In genomic region chr17:63440770-63441335, GRCh38 we compare ENCODE assay signal across 11 cellular contexts. TPM values are rescaled to one million over a fixed set of nuclear protein-coding genes. Genes with fewer than 3 reads are reported as not detected.
DNase-seq lines count a peak whose midpoint lies in the region; ATAC-seq and TF ChIP-seq lines count a peak whose summit lies in the region.
"Had no signal": no experiment of that assay in that cellular context is flagged by ENCODE, and none has a peak within 500 bp of the region (broad histone marks: within the 10 kb centered on the region; RNA-seq: fewer than 3 reads in every experiment).

No MANE protein-coding gene starts in this region.

- H3K9me3 Mint-ChIP-seq in CD4-positive, CD25-positive, alpha-beta regulatory T cell, result no peaks in the 10 kb centered on the region

- CTCF ChIA-PET in IMR-90 (lab: Yijun Ruan, JAX), result no interaction called here
- CTCF ChIA-PET in HEK293T (lab: Yijun Ruan, JAX), result no interaction called here

- no peak overlapping the region for H3K27ac ChIP-seq in CD4-positive, CD25-positive, alpha-beta regulatory T cell (ENCODE audit: insufficient read depth, low read length, poor library complexity, severe bottlenecking)
- H3K27ac ChIP-seq in IMR-90 (ENCODE audit: insufficient read depth, low read length), result no peak overlapping the region
- H3K27ac ChIP-seq in colonic mucosa, result peak overlapping the region; percentile 42
- peak overlapping the region; percentile 98 for H3K27ac ChIP-seq in parathyroid adenoma

- H4K20me1 ChIP-seq in IMR-90 (ENCODE audit: insufficient read depth, low read length), result no peaks in the 10 kb centered on the region

- H3K27ac Mint-ChIP-seq in CD4-positive, CD25-positive, alpha-beta regulatory T cell, result peak overlapping the region in 2 of 3 donors; percentile 25 to 69

- no peak overlapping the region for H2BK20ac ChIP-seq in IMR-90 (ENCODE audit: low read depth, low read length)

- H3K9ac ChIP-seq in IMR-90 (ENCODE audit: low read depth, low read length) (no peak overlapping the region), colonic mucosa (ENCODE audit: low read depth in 2 of 2, low read length in 2 of 2) (peak overlapping the region in 1 of 2 donors; percentile 24), parathyroid adenoma (peak overlapping the region; percentile 49)

- H4K5ac ChIP-seq in IMR-90 (ENCODE audit: low read depth, low read length), result no peak overlapping the region

- TF ChIP-seq POLR2A in IMR-90 (IDR thresholded peaks at IDR 0.05; ENCODE audit: low read depth, low read length), result no peak

- no peak overlapping the region for H2BK5ac ChIP-seq in IMR-90 (ENCODE audit: low read depth, low read length, poor library complexity, severe bottlenecking)

- H3K4me1 Mint-ChIP-seq in CD4-positive, CD25-positive, alpha-beta regulatory T cell, result peaks cover 5 to 27% (median 9%) of the 10 kb centered on the region in 4 donors

- no peaks in the 10 kb centered on the region; the same call in 1 of the 2 replicates for H3K9me1 ChIP-seq in IMR-90 (ENCODE audit: insufficient read depth, low read length)

- in situ Hi-C loops in IMR-90 (cut with MboI; ENCODE audit: low sequenced_read_pairs), result no loop called here

- peaks cover 14% of the 10 kb centered on the region for H3K4me1 ChIP-seq in CD4-positive, CD25-positive, alpha-beta regulatory T cell (ENCODE audit: control insufficient read depth, insufficient read depth, low read length, poor library complexity, severe bottlenecking)
- no peaks in the 10 kb centered on the region for H3K4me1 ChIP-seq in IMR-90 (ENCODE audit: control insufficient read depth, insufficient read depth, low read length)
- H3K4me1 ChIP-seq in colonic mucosa, result no peaks in the 10 kb centered on the region
- H3K4me1 ChIP-seq in parathyroid adenoma, result peaks cover 82% of the 10 kb centered on the region

- no peak overlapping the region for H3K4me3 Mint-ChIP-seq in CD4-positive, CD25-positive, alpha-beta regulatory T cell

- no peaks in the 10 kb centered on the region for H3K36me3 Mint-ChIP-seq in CD4-positive, CD25-positive, alpha-beta regulatory T cell

- dilution Hi-C loops in IMR-90 (cut with HindIII; ENCODE audit: low sequenced_read_pairs, unreplicated experiment), result no loop called here

- DNase-seq in CD4-positive, CD25-positive, alpha-beta regulatory T cell, result no peak
- no peak for DNase-seq in IMR-90
- DNase-seq in colonic mucosa, result no peak
- DNase-seq in NCI-H82 (lab: John Stamatoyannopoulos, UW), result no peak
- DNase-seq in HEK293T (ENCODE audit: extremely low spot score), result no peak
- DNase-seq: Caco-2, NCI-H446, SW 1271 had no signal

- H3K4me2 ChIP-seq in IMR-90 (ENCODE audit: low read depth, low read length) (no peak overlapping the region), parathyroid adenoma (ENCODE audit: low read length) (peak overlapping the region; percentile 15)

- TF ChIP-seq CTCF in IMR-90 (conservative IDR thresholded peaks at IDR 0.05; ENCODE audit: low read depth, low read length), result no peak
- no peak for TF ChIP-seq CTCF in colonic mucosa (IDR thresholded peaks at IDR 0.05)
- no peak for TF ChIP-seq CTCF in parathyroid adenoma (IDR thresholded peaks at IDR 0.05)

- no peak overlapping the region for H4K91ac ChIP-seq in IMR-90 (ENCODE audit: insufficient read depth, low read depth, low read length)

- H4K8ac ChIP-seq in IMR-90 (ENCODE audit: low read depth in 2 of 2, low read length in 2 of 2), result no peak overlapping the region

- H3K9me3 ChIP-seq in CD4-positive, CD25-positive, alpha-beta regulatory T cell (ENCODE audit: control insufficient read depth in 2 of 2, low read length in 2 of 2), result no peaks in the 10 kb centered on the region
- H3K9me3 ChIP-seq in IMR-90 (ENCODE audit: control insufficient read depth, insufficient read depth, low read length), result no peaks in the 10 kb centered on the region
- H3K9me3 ChIP-seq in colonic mucosa, result no peaks in the 10 kb centered on the region
- H3K9me3 ChIP-seq in parathyroid adenoma (ENCODE audit: control insufficient read depth, low read length), result no peaks in the 10 kb centered on the region
- H3K9me3 ChIP-seq: Caco-2 had no signal

- no peak overlapping the region for H2BK120ac ChIP-seq in IMR-90 (ENCODE audit: low read depth, low read length)

- peaks cover 25% of the 10 kb centered on the region for H3K27me3 Mint-ChIP-seq in CD4-positive, CD25-positive, alpha-beta regulatory T cell

- TF ChIP-seq RAD21 in IMR-90 (IDR thresholded peaks at IDR 0.05; ENCODE audit: low read length), result no peak

- no peak overlapping the region for H3K14ac ChIP-seq in IMR-90 (replicated peaks; ENCODE audit: low read depth, low read length)

- no peaks in the 10 kb centered on the region for H3K36me3 ChIP-seq in CD4-positive, CD25-positive, alpha-beta regulatory T cell (ENCODE audit: control insufficient read depth, insufficient read depth, low read length)
- H3K36me3 ChIP-seq in IMR-90 (ENCODE audit: control insufficient read depth, insufficient read depth, low read length), result no peaks in the 10 kb centered on the region
- H3K36me3 ChIP-seq in colonic mucosa, result no peaks in the 10 kb centered on the region
- no peaks in the 10 kb centered on the region for H3K36me3 ChIP-seq in parathyroid adenoma (ENCODE audit: control insufficient read depth, insufficient read depth, low read length)

- H3K27me3 ChIP-seq in CD4-positive, CD25-positive, alpha-beta regulatory T cell (ENCODE audit: control insufficient read depth, insufficient read depth, low read length), result no peaks in the 10 kb centered on the region
- H3K27me3 ChIP-seq in IMR-90 (ENCODE audit: control insufficient read depth, insufficient read depth, low read length) (no peaks in the 10 kb centered on the region), colonic mucosa (no peaks in the 10 kb centered on the region), parathyroid adenoma (ENCODE audit: control insufficient read depth, insufficient read depth, low read length) (no peaks in the 10 kb centered on the region)

- H2AFZ ChIP-seq in IMR-90 (replicated peaks; ENCODE audit: low read length, poor library complexity), result peak overlapping the region; percentile 59
- no peak overlapping the region for H2AFZ ChIP-seq in parathyroid adenoma

- H2BK15ac ChIP-seq in IMR-90 (ENCODE audit: low read depth, low read length), result no peak overlapping the region

- no peak overlapping the region for H3K4me3 ChIP-seq in CD4-positive, CD25-positive, alpha-beta regulatory T cell (ENCODE audit: low read depth, low read length)
- H3K4me3 ChIP-seq in IMR-90 (ENCODE audit: insufficient read depth, low read depth, low read length) (no peak overlapping the region), colonic mucosa (no peak overlapping the region), parathyroid adenoma (ENCODE audit: low read depth, low read length) (peak overlapping the region; percentile 9)

- no peak overlapping the region for H3K18ac ChIP-seq in IMR-90 (ENCODE audit: low read depth, low read length)

- peak overlapping the region; percentile 33 for H2AK5ac ChIP-seq in IMR-90 (ENCODE audit: low read depth, low read length)

- no TSS peak for BruUV-seq in IMR-90 (replicated peaks; lab: Mats Ljungman, UMichigan)

- H3K79me1 ChIP-seq in IMR-90 (ENCODE audit: low read depth in 1 of 2, low read length in 2 of 2), result no peaks in the 10 kb centered on the region

- POLR2A ChIA-PET in IMR-90 (lab: Charles Lee; ENCODE audit: unreplicated experiment) (no interaction called here), HEK293T (lab: Yijun Ruan, JAX) (no interaction called here)

- no peak for ATAC-seq in CD4-positive, CD25-positive, alpha-beta regulatory T cell (ENCODE audit: low read depth in 2 of 2)
- ATAC-seq in IMR-90 (ENCODE audit: low read depth), result no peak
- no peak for ATAC-seq in GM18520 (IDR thresholded peaks at IDR 0.05; ENCODE audit: unreplicated experiment)

- H3K4ac ChIP-seq in IMR-90 (ENCODE audit: low read depth, low read length), result no peak overlapping the region

- no peak overlapping the region for H3K56ac ChIP-seq in IMR-90 (ENCODE audit: extremely low read depth, insufficient read depth, low read length)

- H3K79me2 ChIP-seq in parathyroid adenoma, result peaks cover 23% of the 10 kb centered on the region

- 80% methylated on average over 1 of the region's 16 CpGs; no CpG with 5 or more reads in 1 of the 2 experiments for WGBS in IMR-90 (ENCODE audit: extremely low coverage in 2 of 2, insufficient read length in 1 of 2), 2 experiments

- no peak overlapping the region for H2AK9ac ChIP-seq in IMR-90 (replicated peaks; ENCODE audit: low read depth, low read length, poor library complexity)

- no peak overlapping the region for H3K23ac ChIP-seq in IMR-90 (ENCODE audit: low read depth, low read length)

- intact Hi-C loops in IMR-90 (cut with micrococcal nuclease), result no loop called here
- intact Hi-C loops in colonic mucosa (cut with DNase I), result no loop called here

TF ChIP-seq in IMR-90, 13 proteins besides CTCF, POLR2A, EP300 and RAD21 (continues in another document):
- TF ChIP-seq CHD1 (IDR thresholded peaks at IDR 0.05; ENCODE audit: low read depth, low read length), result no peak

TF ChIP-seq in HEK293T, 16 proteins besides CTCF, POLR2A, EP300 and RAD21 (continues in another document):
- TF ChIP-seq SP1 (IDR thresholded peaks at IDR 0.05) (no peak), FOXK2 (IDR thresholded peaks at IDR 0.05) (no peak), ELF4 (IDR thresholded peaks at IDR 0.05) (no peak), ZNF384 (IDR thresholded peaks at IDR 0.05) (no peak), LEF1 (IDR thresholded peaks at IDR 0.05; ENCODE audit: borderline replicate concordance) (no peak), FOXA1 (IDR thresholded peaks at IDR 0.05) (no peak), CTBP1 (IDR thresholded peaks at IDR 0.05; ENCODE audit: borderline replicate concordance) (no peak), FOXM1 (IDR thresholded peaks at IDR 0.05; ENCODE audit: borderline replicate concordance) (no peak), BHLHE40 (IDR thresholded peaks at IDR 0.05; ENCODE audit: borderline replicate concordance) (no peak), NFRKB (IDR thresholded peaks at IDR 0.05) (no peak), HDGF (IDR thresholded peaks at IDR 0.05; ENCODE audit: borderline replicate concordance) (no peak)

RNA-seq across cellular contexts. Expression of gene CYB561, which starts 5.3 kb away (rescaled TPM):
- total RNA-seq in CD4-positive, CD25-positive, alpha-beta regulatory T cell, result 6.1 TPM
- 1 to 10 TPM in 1 of 4 donors, under 1 TPM in 3; 0.28 to 2.2 (median 0.82) TPM for polyA plus RNA-seq in CD4-positive, CD25-positive, alpha-beta regulatory T cell
- 1.1 and 2.5 TPM in 2 replicates for total RNA-seq in IMR-90 (2012; rRNA removed)
- polyA plus RNA-seq in IMR-90 (2012; rRNA removed), result 3.0 and 3.8 TPM in 2 replicates
- 1.8 and 5.0 TPM in 2 replicates for polyA plus RNA-seq in IMR-90 (2012; cell fraction: cytosol; rRNA removed)
- 2.9 and 8.1 TPM in 2 replicates for polyA plus RNA-seq in IMR-90 (2012; cell fraction: nucleus; rRNA removed; ENCODE audit: low replicate concordance)
- total RNA-seq in colonic mucosa, result 10 to 100 TPM; 60.1 to 90.6 TPM
- total RNA-seq: OCI-LY7 had no signal

RNA-seq across cellular contexts. Expression of gene ACE, which starts 36.0 kb away (rescaled TPM):
- total RNA-seq in CD4-positive, CD25-positive, alpha-beta regulatory T cell, result 4.2 TPM
- under 1 TPM in 1 of 4 donors, not detected in 3; 0.15 TPM for polyA plus RNA-seq in CD4-positive, CD25-positive, alpha-beta regulatory T cell
- 1.4 TPM in 2 replicates for total RNA-seq in IMR-90 (2012; rRNA removed)
- polyA plus RNA-seq in IMR-90 (2012; rRNA removed), result 3.5 and 5.8 TPM in 2 replicates
- 4.0 and 5.5 TPM in 2 replicates for polyA plus RNA-seq in IMR-90 (2012; cell fraction: cytosol; rRNA removed)
- 10.1 and 21.1 TPM in 2 replicates for polyA plus RNA-seq in IMR-90 (2012; cell fraction: nucleus; rRNA removed; ENCODE audit: low replicate concordance)
- 10 to 100 TPM; 38.3 to 45.2 TPM for total RNA-seq in colonic mucosa

Comparison
In these comparisons a context has a peak if more than half of its experiments do, and no peak if none do; other contexts are left out.
1. H3K27ac ChIP-seq: peak in colonic mucosa (single experiment) and parathyroid adenoma (single experiment); none in CD4-positive, CD25-positive, alpha-beta regulatory T cell (single experiment) and IMR-90 (single experiment).